In the genomic region with DNA sequence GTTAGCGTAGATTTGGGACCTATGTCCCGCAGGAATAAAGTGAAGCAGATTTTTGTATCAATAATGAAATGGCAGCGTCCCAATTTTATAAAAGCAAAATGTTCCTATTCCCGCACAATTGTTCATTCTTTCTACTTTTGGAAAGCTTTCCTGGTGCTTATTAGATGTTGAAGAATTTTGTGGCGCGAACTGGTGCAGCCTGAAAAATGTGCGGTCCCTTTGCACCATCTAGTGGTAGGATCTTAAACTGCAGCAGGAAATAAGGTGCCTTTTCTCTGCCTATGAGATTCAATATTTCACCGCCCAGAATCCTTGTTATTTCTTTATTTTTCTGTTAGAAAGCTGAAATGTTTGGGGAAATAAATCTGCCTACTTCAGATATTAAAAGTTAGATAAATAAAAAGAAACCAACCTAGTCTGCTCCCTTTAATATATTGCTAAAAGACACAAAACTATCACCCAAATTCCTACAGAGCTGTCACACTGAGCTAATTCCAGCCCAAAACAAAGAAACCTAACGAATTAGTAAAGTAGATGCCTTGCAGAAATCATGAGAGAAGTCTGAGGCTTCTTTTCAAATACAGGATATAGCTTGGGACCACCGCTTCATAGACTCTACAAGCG, we compare ENCODE assay signal across 8 cellular contexts.
DNase-seq lines count a peak whose midpoint lies in the region; ATAC-seq, FAIRE-seq and TF ChIP-seq lines count a peak whose summit lies in the region.

No MANE protein-coding gene starts in this region.

- H3K4me3 Mint-ChIP-seq in activated T-cell treated with anti-CD3 and anti-CD28 coated beads, Interleukin-2, amount 50 U/mL, for 24 hours, result no peak overlapping the region
- H3K4me3 Mint-ChIP-seq in memory B cell, result no peak overlapping the region

- no peak for TF ChIP-seq EP300 in stomach (IDR thresholded peaks at IDR 0.05)

- WGBS in stomach, 5 donors, result 34 to 39% (median 37%) methylated on average over 11 of the region's 11 CpGs

- no peaks in the 10 kb centered on the region for H3K9me3 ChIP-seq in stomach

- peaks cover 0 to 19% (median 6%) of the 10 kb centered on the region in 4 donors for H3K4me1 ChIP-seq in stomach

- H3K36me3 Mint-ChIP-seq in activated T-cell treated with anti-CD3 and anti-CD28 coated beads, Interleukin-2, amount 50 U/mL, for 24 hours (ENCODE audit: low read depth), result no peaks in the 10 kb centered on the region
- no peaks in the 10 kb centered on the region for H3K36me3 Mint-ChIP-seq in memory B cell

- intact Hi-C loops in stomach (cut with DNase I; ENCODE audit: low total_unique reads), result loop anchor here (10.0 kb wide), 1 partner anchor 187 kb away; no protein-coding TSS in a partner anchor

- no peaks in the 10 kb centered on the region for H3K27me3 ChIP-seq in stomach

- H3K4me1 Mint-ChIP-seq in activated T-cell treated with anti-CD3 and anti-CD28 coated beads, Interleukin-2, amount 50 U/mL, for 24 hours (ENCODE audit: low read depth), result peaks cover 14% of the 10 kb centered on the region
- no peaks in the 10 kb centered on the region for H3K4me1 Mint-ChIP-seq in memory B cell

- H3K9me3 Mint-ChIP-seq in activated T-cell treated with anti-CD3 and anti-CD28 coated beads, Interleukin-2, amount 50 U/mL, for 24 hours, result no peaks in the 10 kb centered on the region
- H3K9me3 Mint-ChIP-seq in memory B cell, result no peaks in the 10 kb centered on the region

- peak in 5 of 7 experiments; percentile 82 to 95 (median 93) for TF ChIP-seq CTCF in stomach (IDR thresholded peaks at IDR 0.05)

- H3K27ac ChIP-seq in stomach, result no peak overlapping the region

- TF ChIP-seq POLR2A in stomach (IDR thresholded peaks at IDR 0.05), result no peak

- H3K36me3 ChIP-seq in stomach, result peaks cover 0 to 18% (median 13%) of the 10 kb centered on the region in 4 donors

- DNase-seq in activated T-cell treated with anti-CD3 and anti-CD28 coated beads for 1 hour (ENCODE audit: low read depth), result peak; percentile 30
- DNase-seq in activated T-cell treated with anti-CD3 and anti-CD28 coated beads, Interleukin-2, amount 50 U/mL, for 24 hours, result no peak
- peak; percentile 16 for DNase-seq in NCI-H146 treated with DMSO at 0.1 percent for 48 hours (lab: John Stamatoyannopoulos, UW; ENCODE audit: unreplicated experiment)
- DNase-seq in effector CD4-positive, alpha-beta T cell, result peak; percentile 56
- peak; percentile 56 to 74 for DNase-seq in memory B cell (ENCODE audit: low spot score in 2 of 2)
- DNase-seq in stomach, result peak; percentile 52

- H3K4me3 ChIP-seq in stomach, result no peak overlapping the region

- no peak overlapping the region for H3K27ac Mint-ChIP-seq in activated T-cell treated with anti-CD3 and anti-CD28 coated beads, Interleukin-2, amount 50 U/mL, for 24 hours
- H3K27ac Mint-ChIP-seq in memory B cell, result no peak overlapping the region

- H3K27me3 Mint-ChIP-seq in activated T-cell treated with anti-CD3 and anti-CD28 coated beads, Interleukin-2, amount 50 U/mL, for 24 hours, result peaks cover 10% of the 10 kb centered on the region
- peaks cover 4% of the 10 kb centered on the region for H3K27me3 Mint-ChIP-seq in memory B cell

- peak; percentile 93 for FAIRE-seq in TTC549 (lab: Jason Lieb, UNC)

- ATAC-seq in memory B cell (ENCODE audit: low read depth), result peak; percentile 60
- no peak for ATAC-seq in HG02759 (IDR thresholded peaks at IDR 0.05; ENCODE audit: unreplicated experiment)
